ENCODE assay signal across 1 cellular context in the genomic region with DNA sequence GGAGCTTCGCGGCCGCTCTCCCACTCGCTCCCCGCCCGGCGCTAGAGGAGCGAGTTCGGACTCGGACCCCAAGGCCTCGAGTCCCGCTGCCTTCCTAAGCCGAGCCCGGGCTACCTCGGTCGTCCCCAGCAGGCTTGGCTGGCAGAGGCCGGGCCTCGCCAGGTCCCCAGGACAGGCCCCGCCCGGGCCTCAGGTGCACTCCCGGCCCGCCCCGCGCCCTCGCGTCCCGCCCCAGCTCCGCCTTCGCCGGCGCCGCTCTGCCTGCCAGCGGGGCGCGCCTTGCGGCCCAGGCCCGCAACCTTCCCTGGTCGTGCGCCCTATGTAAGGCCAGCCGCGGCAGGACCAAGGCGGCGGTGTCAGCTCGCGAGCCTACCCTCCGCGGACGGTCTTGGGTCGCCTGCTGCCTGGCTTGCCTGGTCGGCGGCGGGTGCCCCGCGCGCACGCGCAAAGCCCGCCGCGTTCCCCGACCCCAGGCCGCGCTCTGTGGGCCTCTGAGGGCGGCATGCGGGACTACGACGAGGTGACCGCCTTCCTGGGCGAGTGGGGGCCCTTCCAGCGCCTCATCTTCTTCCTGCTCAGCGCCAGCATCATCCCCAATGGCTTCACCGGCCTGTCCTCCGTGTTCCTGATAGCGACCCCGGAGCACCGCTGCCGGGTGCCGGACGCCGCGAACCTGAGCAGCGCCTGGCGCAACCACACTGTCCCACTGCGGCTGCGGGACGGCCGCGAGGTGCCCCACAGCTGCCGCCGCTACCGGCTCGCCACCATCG.
TF ChIP-seq lines count a peak whose summit lies in the region.

Gene SLC22A5, plus strand, starts transcription at position 240 of the 770 bp plus-strand sequence. Its CDS starts 263 bp downstream, at position 503.

TF ChIP-seq in HEK293, 187 proteins besides CTCF, POLR2A, EP300 and RAD21 (continued from another document and continues in another):
- TF ChIP-seq, protein P1, sequence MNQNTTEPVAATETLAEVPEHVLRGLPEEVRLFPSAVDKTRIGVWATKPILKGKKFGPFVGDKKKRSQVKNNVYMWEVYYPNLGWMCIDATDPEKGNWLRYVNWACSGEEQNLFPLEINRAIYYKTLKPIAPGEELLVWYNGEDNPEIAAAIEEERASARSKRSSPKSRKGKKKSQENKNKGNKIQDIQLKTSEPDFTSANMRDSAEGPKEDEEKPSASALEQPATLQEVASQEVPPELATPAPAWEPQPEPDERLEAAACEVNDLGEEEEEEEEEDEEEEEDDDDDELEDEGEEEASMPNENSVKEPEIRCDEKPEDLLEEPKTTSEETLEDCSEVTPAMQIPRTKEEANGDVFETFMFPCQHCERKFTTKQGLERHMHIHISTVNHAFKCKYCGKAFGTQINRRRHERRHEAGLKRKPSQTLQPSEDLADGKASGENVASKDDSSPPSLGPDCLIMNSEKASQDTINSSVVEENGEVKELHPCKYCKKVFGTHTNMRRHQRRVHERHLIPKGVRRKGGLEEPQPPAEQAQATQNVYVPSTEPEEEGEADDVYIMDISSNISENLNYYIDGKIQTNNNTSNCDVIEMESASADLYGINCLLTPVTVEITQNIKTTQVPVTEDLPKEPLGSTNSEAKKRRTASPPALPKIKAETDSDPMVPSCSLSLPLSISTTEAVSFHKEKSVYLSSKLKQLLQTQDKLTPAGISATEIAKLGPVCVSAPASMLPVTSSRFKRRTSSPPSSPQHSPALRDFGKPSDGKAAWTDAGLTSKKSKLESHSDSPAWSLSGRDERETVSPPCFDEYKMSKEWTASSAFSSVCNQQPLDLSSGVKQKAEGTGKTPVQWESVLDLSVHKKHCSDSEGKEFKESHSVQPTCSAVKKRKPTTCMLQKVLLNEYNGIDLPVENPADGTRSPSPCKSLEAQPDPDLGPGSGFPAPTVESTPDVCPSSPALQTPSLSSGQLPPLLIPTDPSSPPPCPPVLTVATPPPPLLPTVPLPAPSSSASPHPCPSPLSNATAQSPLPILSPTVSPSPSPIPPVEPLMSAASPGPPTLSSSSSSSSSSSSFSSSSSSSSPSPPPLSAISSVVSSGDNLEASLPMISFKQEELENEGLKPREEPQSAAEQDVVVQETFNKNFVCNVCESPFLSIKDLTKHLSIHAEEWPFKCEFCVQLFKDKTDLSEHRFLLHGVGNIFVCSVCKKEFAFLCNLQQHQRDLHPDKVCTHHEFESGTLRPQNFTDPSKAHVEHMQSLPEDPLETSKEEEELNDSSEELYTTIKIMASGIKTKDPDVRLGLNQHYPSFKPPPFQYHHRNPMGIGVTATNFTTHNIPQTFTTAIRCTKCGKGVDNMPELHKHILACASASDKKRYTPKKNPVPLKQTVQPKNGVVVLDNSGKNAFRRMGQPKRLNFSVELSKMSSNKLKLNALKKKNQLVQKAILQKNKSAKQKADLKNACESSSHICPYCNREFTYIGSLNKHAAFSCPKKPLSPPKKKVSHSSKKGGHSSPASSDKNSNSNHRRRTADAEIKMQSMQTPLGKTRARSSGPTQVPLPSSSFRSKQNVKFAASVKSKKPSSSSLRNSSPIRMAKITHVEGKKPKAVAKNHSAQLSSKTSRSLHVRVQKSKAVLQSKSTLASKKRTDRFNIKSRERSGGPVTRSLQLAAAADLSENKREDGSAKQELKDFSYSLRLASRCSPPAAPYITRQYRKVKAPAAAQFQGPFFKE (tag by site-specific recombination; IDR thresholded peaks at IDR 0.05; ENCODE audit: borderline replicate concordance): no peak
- peak; percentile 38 for TF ChIP-seq KLF1 (tag by site-specific recombination; IDR thresholded peaks at IDR 0.05)
- TF ChIP-seq, protein P2, sequence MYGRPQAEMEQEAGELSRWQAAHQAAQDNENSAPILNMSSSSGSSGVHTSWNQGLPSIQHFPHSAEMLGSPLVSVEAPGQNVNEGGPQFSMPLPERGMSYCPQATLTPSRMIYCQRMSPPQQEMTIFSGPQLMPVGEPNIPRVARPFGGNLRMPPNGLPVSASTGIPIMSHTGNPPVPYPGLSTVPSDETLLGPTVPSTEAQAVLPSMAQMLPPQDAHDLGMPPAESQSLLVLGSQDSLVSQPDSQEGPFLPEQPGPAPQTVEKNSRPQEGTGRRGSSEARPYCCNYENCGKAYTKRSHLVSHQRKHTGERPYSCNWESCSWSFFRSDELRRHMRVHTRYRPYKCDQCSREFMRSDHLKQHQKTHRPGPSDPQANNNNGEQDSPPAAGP (tag by site-specific recombination; IDR thresholded peaks at IDR 0.05): peak; percentile 17; the same call in 1 of the 2 replicates
- no peak; the same call in 1 of the 2 replicates for TF ChIP-seq ZNF501 (tag by site-specific recombination; IDR thresholded peaks at IDR 0.05)
- 0 out of 2 replicates have a peak, but pooled peaks have one; percentile 53 for TF ChIP-seq ZNF391 (tag by site-specific recombination; IDR thresholded peaks at IDR 0.05; ENCODE audit: borderline replicate concordance, low read depth)
- peak; percentile 86; the same call in 1 of the 2 replicates for TF ChIP-seq PBX3 (CRISPR knock-in tag; IDR thresholded peaks at IDR 0.05)
- TF ChIP-seq, protein P3, sequence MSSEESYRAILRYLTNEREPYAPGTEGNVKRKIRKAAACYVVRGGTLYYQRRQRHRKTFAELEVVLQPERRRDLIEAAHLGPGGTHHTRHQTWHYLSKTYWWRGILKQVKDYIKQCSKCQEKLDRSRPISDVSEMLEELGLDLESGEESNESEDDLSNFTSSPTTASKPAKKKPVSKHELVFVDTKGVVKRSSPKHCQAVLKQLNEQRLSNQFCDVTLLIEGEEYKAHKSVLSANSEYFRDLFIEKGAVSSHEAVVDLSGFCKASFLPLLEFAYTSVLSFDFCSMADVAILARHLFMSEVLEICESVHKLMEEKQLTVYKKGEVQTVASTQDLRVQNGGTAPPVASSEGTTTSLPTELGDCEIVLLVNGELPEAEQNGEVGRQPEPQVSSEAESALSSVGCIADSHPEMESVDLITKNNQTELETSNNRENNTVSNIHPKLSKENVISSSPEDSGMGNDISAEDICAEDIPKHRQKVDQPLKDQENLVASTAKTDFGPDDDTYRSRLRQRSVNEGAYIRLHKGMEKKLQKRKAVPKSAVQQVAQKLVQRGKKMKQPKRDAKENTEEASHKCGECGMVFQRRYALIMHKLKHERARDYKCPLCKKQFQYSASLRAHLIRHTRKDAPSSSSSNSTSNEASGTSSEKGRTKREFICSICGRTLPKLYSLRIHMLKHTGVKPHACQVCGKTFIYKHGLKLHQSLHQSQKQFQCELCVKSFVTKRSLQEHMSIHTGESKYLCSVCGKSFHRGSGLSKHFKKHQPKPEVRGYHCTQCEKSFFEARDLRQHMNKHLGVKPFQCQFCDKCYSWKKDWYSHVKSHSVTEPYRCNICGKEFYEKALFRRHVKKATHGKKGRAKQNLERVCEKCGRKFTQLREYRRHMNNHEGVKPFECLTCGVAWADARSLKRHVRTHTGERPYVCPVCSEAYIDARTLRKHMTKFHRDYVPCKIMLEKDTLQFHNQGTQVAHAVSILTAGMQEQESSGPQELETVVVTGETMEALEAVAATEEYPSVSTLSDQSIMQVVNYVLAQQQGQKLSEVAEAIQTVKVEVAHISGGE (tag by site-specific recombination; conservative IDR thresholded peaks at IDR 0.05; ENCODE audit: low read depth): peak; percentile 39
- TF ChIP-seq ZNF335 (tag by site-specific recombination; conservative IDR thresholded peaks at IDR 0.05): peak; percentile 87
- TF ChIP-seq ZSCAN30 (tag by site-specific recombination; IDR thresholded peaks at IDR 0.05): peak; percentile 93; the same call in 1 of the 2 replicates
- no peak for TF ChIP-seq BCL6B (tag by site-specific recombination; IDR thresholded peaks at IDR 0.05)
- TF ChIP-seq ZIC2 (tag by site-specific recombination; IDR thresholded peaks at IDR 0.05): 0 out of 2 replicates have a peak, but pooled peaks have one; percentile 10
- peak; percentile 59 for TF ChIP-seq KLF9 (tag by site-specific recombination; IDR thresholded peaks at IDR 0.05; ENCODE audit: low read depth)
- no peak for TF ChIP-seq ZSCAN16 (tag by site-specific recombination; IDR thresholded peaks at IDR 0.05)
- TF ChIP-seq, protein P4, sequence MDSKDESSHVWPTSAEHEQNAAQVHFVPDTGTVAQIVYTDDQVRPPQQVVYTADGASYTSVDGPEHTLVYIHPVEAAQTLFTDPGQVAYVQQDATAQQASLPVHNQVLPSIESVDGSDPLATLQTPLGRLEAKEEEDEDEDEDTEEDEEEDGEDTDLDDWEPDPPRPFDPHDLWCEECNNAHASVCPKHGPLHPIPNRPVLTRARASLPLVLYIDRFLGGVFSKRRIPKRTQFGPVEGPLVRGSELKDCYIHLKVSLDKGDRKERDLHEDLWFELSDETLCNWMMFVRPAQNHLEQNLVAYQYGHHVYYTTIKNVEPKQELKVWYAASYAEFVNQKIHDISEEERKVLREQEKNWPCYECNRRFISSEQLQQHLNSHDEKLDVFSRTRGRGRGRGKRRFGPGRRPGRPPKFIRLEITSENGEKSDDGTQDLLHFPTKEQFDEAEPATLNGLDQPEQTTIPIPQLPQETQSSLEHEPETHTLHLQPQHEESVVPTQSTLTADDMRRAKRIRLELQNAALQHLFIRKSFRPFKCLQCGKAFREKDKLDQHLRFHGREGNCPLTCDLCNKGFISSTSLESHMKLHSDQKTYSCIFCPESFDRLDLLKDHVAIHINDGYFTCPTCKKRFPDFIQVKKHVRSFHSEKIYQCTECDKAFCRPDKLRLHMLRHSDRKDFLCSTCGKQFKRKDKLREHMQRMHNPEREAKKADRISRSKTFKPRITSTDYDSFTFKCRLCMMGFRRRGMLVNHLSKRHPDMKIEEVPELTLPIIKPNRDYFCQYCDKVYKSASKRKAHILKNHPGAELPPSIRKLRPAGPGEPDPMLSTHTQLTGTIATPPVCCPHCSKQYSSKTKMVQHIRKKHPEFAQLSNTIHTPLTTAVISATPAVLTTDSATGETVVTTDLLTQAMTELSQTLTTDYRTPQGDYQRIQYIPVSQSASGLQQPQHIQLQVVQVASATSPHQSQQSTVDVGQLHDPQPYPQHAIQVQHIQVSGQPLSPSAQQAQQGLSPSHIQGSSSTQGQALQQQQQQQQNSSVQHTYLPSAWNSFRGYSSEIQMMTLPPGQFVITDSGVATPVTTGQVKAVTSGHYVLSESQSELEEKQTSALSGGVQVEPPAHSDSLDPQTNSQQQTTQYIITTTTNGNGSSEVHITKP (tag by site-specific recombination; IDR thresholded peaks at IDR 0.05): peak; percentile 0; the same call in 1 of the 2 replicates
- TF ChIP-seq ZNF768 (tag by site-specific recombination; IDR thresholded peaks at IDR 0.05): no peak
- TF ChIP-seq SP2 (tag by site-specific recombination; IDR thresholded peaks at IDR 0.05): peak; percentile 49
- TF ChIP-seq, protein P5, sequence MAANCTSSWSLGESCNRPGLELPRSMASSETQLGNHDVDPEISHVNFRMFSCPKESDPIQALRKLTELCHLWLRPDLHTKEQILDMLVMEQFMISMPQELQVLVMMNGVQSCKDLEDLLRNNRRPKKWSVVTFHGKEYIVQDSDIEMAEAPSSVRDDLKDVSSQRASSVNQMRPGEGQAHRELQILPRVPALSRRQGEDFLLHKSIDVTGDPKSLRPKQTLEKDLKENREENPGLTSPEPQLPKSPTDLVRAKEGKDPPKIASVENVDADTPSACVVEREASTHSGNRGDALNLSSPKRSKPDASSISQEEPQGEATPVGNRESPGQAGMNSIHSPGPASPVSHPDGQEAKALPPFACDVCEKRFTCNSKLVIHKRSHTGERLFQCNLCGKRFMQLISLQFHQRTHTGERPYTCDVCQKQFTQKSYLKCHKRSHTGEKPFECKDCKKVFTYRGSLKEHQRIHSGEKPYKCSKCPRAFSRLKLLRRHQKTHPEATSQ (tag by site-specific recombination; IDR thresholded peaks at IDR 0.05): peak; percentile 74
- TF ChIP-seq ZBTB20 (tag by site-specific recombination; IDR thresholded peaks at IDR 0.05): peak; percentile 82
- TF ChIP-seq ZNF596 (tag by site-specific recombination; IDR thresholded peaks at IDR 0.05): peak; percentile 38; the same call in 1 of the 2 replicates
- peak; percentile 31; the same call in 1 of the 2 replicates for TF ChIP-seq GLIS1 (tag by site-specific recombination; IDR thresholded peaks at IDR 0.05)
- peak; percentile 67 for TF ChIP-seq GLIS2 (tag by site-specific recombination; IDR thresholded peaks at IDR 0.05)
- peak; percentile 92 for TF ChIP-seq ZNF561 (tag by site-specific recombination; IDR thresholded peaks at IDR 0.05; ENCODE audit: borderline replicate concordance)
- no peak for TF ChIP-seq REPIN1 (tag by site-specific recombination; IDR thresholded peaks at IDR 0.05; ENCODE audit: low read depth)
- TF ChIP-seq SP3 (tag by site-specific recombination; IDR thresholded peaks at IDR 0.05): peak; percentile 54; the same call in 1 of the 2 replicates
- TF ChIP-seq TRIM28 (IDR thresholded peaks at IDR 0.05; ENCODE audit: borderline replicate concordance, low read length): peak; percentile 40; the same call in 1 of the 2 replicates
- TF ChIP-seq ZNF157 (tag by site-specific recombination; IDR thresholded peaks at IDR 0.05): no peak
- 0 out of 2 replicates have a peak, but pooled peaks have one; percentile 29 for TF ChIP-seq ZNF610 (tag by site-specific recombination; IDR thresholded peaks at IDR 0.05; ENCODE audit: borderline replicate concordance)
- TF ChIP-seq, protein P6, sequence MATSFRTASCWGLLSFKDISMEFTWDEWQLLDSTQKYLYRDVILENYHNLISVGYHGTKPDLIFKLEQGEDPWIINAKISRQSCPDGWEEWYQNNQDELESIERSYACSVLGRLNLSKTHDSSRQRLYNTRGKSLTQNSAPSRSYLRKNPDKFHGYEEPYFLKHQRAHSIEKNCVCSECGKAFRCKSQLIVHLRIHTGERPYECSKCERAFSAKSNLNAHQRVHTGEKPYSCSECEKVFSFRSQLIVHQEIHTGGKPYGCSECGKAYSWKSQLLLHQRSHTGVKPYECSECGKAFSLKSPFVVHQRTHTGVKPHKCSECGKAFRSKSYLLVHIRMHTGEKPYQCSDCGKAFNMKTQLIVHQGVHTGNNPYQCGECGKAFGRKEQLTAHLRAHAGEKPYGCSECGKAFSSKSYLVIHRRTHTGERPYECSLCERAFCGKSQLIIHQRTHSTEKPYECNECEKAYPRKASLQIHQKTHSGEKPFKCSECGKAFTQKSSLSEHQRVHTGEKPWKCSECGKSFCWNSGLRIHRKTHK (tag by site-specific recombination; IDR thresholded peaks at IDR 0.05): no peak
- TF ChIP-seq ZEB2 (tag by site-specific recombination; IDR thresholded peaks at IDR 0.05): 0 out of 2 replicates have a peak, but pooled peaks have one; percentile 4
- TF ChIP-seq KLF16 (tag by site-specific recombination; IDR thresholded peaks at IDR 0.05): peak; percentile 34; the same call in 1 of the 2 replicates
